Comparison of ENCODE assay signal across 25 cellular contexts in genomic region chr1:118920124-118920675, GRCh38.
"Had no signal": no experiment of that assay in that cellular context is flagged by ENCODE, and none has a peak within 500 bp of the region (broad histone marks: within the 10 kb centered on the region; RNA-seq: fewer than 3 reads in every experiment).

No MANE protein-coding gene starts in this region.

- H3K9me3 Mint-ChIP-seq: activated CD4-positive, alpha-beta T cell treated with anti-CD3 and anti-CD28 coated beads, Interleukin-2, amount 10 ng/mL, durations not matched to agents 24 days and 14 days; activated naive CD8-positive, alpha-beta T cell treated with anti-CD3 and anti-CD28 coated beads for 36 hours had no signal

- H3K27me3 ChIP-seq: brain microvascular endothelial cell, cardiac muscle cell, Peyer's patch, SJCRH30 had no signal

- H3K27ac Mint-ChIP-seq: activated B cell treated with CpG ODN at 0.5 μM for 24 hours; activated CD4-positive, alpha-beta memory T cell treated with anti-CD3 and anti-CD28 coated beads, Interleukin-2, amount 10 ng/mL, durations not matched to agents 7 days and 5 days; activated CD4-positive, alpha-beta T cell treated with anti-CD3 and anti-CD28 coated beads, Interleukin-2, amount 10 ng/mL, durations not matched to agents 24 days and 14 days; activated naive CD4-positive, alpha-beta T cell treated with anti-CD3 and anti-CD28 coated beads for 36 hours; activated naive CD8-positive, alpha-beta T cell treated with anti-CD3 and anti-CD28 coated beads for 36 hours; activated T-helper 17 cell treated with anti-CD3 and anti-CD28 coated beads, Interleukin-2, amount 50 U/mL, for 72 hours had no signal

- H3K4me1 ChIP-seq: Peyer's patch, SJCRH30 had no signal

- H3K4me3 ChIP-seq: cardiac muscle cell, Peyer's patch, SJCRH30 had no signal

- H3K27me3 Mint-ChIP-seq: activated CD4-positive, alpha-beta memory T cell treated with anti-CD3 and anti-CD28 coated beads, Interleukin-2, amount 10 ng/mL, durations not matched to agents 7 days and 5 days; activated CD4-positive, alpha-beta T cell treated with anti-CD3 and anti-CD28 coated beads, Interleukin-2, amount 10 ng/mL, durations not matched to agents 24 days and 14 days had no signal

- H3K36me3 ChIP-seq: cardiac muscle cell, Peyer's patch had no signal

- H3K4me3 Mint-ChIP-seq: activated B cell treated with CpG ODN at 0.5 μM for 24 hours; activated CD4-positive, alpha-beta memory T cell treated with anti-CD3 and anti-CD28 coated beads, Interleukin-2, amount 10 ng/mL, durations not matched to agents 7 days and 5 days; activated CD4-positive, alpha-beta T cell treated with anti-CD3 and anti-CD28 coated beads, Interleukin-2, amount 10 ng/mL, durations not matched to agents 24 days and 14 days; activated naive CD4-positive, alpha-beta T cell treated with anti-CD3 and anti-CD28 coated beads for 36 hours; activated naive CD8-positive, alpha-beta T cell treated with anti-CD3 and anti-CD28 coated beads for 36 hours; activated T-helper 17 cell treated with anti-CD3 and anti-CD28 coated beads, Interleukin-2, amount 50 U/mL, for 72 hours had no signal

- H3K9ac ChIP-seq: SK-N-SH had no signal

- H3K36me3 Mint-ChIP-seq: activated naive CD8-positive, alpha-beta T cell treated with anti-CD3 and anti-CD28 coated beads for 36 hours had no signal

- H3K4me2 ChIP-seq: SK-N-SH had no signal

- H3K4me1 Mint-ChIP-seq: activated CD4-positive, alpha-beta memory T cell treated with anti-CD3 and anti-CD28 coated beads, Interleukin-2, amount 10 ng/mL, durations not matched to agents 7 days and 5 days; activated CD4-positive, alpha-beta T cell treated with anti-CD3 and anti-CD28 coated beads, Interleukin-2, amount 10 ng/mL, durations not matched to agents 24 days and 14 days; activated naive CD8-positive, alpha-beta T cell treated with anti-CD3 and anti-CD28 coated beads for 36 hours; activated T-helper 17 cell treated with anti-CD3 and anti-CD28 coated beads, Interleukin-2, amount 50 U/mL, for 72 hours had no signal

- ATAC-seq: activated T-helper 17 cell treated with anti-CD3 and anti-CD28 coated beads, Interleukin-2, amount 50 U/mL, for 72 hours had no signal

- DNase-seq: activated B cell treated with CpG ODN at 0.5 μM for 24 hours; activated CD4-positive, alpha-beta memory T cell treated with anti-CD3 and anti-CD28 coated beads, Interleukin-2, amount 10 ng/mL, durations not matched to agents 7 days and 5 days; activated CD4-positive, alpha-beta T cell treated with anti-CD3 and anti-CD28 coated beads for 1 hour; activated CD4-positive, alpha-beta T cell treated with anti-CD3 and anti-CD28 coated beads, Interleukin-2, amount 10 ng/mL, durations not matched to agents 24 days and 14 days; activated gamma-delta T cell; activated naive CD4-positive, alpha-beta T cell treated with anti-CD3 and anti-CD28 coated beads for 36 hours; activated naive CD8-positive, alpha-beta T cell treated with anti-CD3 and anti-CD28 coated beads for 36 hours; activated T-cell treated with anti-CD3 and anti-CD28 coated beads for 4 hours; activated T-cell treated with anti-CD3 and anti-CD28 coated beads, Interleukin-2, amount 50 U/mL, for 48 hours; brain microvascular endothelial cell; NCI-H1092 treated with DMSO at 0.1 percent for 48 hours; NCI-H1417 treated with DMSO at 0.1 percent for 48 hours; NCI-H1694 treated with DMSO at 0.1 percent for 48 hours; NCI-H2029 treated with DMSO at 0.1 percent for 48 hours; NCI-H510A treated with DMSO at 0.1 percent for 48 hours; NCI-H69; NK-92 treated with Interleukin-12 subunit alpha and Interleukin-12 subunit beta, amount 100 ng/mL, for 24 hours; Peyer's patch; Right ventricle myocardium superior; SJCRH30; SK-N-SH; T-helper 1 cell had no signal

- H3K9me3 ChIP-seq: Peyer's patch, SJCRH30, SK-N-SH had no signal

- H3K27ac ChIP-seq: brain microvascular endothelial cell, cardiac muscle cell, Peyer's patch, RWPE1, SJCRH30 had no signal
